1 cellular context compared by ENCODE assay signal in the genomic region with DNA sequence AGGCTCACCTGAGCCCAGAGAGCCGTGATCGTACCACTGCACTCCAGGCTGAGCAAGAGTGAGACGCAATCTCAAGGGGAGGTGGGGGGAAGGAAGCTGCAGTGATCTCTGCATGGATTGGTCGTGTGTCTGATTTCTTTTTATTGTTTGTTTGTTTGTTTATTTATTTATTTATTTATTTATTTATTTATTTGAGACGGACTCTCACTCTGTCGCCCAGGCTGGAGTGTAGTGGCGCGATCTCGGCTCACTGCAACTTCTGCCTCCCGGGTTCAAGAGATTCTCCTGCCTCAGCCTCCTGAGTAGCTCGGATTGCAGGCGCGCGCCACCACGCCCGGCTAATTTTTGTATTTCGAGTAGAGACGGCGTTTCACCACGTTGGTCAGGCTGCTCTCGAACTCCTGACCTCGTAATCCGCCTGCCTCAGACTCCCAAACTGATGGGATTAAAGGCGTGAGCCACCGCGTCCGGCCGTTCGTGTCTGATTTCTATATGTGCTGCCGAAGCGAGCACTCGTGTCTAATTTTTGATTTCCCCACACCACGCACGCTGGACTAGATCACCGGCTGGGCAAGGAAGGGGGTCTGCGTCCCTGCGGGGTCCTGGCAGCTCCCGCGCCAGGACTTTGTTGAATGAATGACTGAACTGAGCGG.
TF ChIP-seq lines count a peak whose summit lies in the region.

No MANE protein-coding gene starts in this region.

TF ChIP-seq in K562, 482 proteins besides CTCF, POLR2A, EP300 and RAD21 (continues in another document):
- 0 out of 2 replicates have a peak, but pooled peaks have one; percentile 20 for TF ChIP-seq SP1 (CRISPR knock-in tag; IDR thresholded peaks at IDR 0.05)
- TF ChIP-seq, protein P1, sequence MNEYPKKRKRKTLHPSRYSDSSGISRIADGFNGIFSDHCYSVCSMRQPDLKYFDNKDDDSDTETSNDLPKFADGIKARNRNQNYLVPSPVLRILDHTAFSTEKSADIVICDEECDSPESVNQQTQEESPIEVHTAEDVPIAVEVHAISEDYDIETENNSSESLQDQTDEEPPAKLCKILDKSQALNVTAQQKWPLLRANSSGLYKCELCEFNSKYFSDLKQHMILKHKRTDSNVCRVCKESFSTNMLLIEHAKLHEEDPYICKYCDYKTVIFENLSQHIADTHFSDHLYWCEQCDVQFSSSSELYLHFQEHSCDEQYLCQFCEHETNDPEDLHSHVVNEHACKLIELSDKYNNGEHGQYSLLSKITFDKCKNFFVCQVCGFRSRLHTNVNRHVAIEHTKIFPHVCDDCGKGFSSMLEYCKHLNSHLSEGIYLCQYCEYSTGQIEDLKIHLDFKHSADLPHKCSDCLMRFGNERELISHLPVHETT (CRISPR knock-in tag; conservative IDR thresholded peaks at IDR 0.05 in 1 of 2, IDR thresholded peaks at IDR 0.05 in 1 of 2), result no peak
- TF ChIP-seq KDM1A (IDR thresholded peaks at IDR 0.05), result 0 out of 4 replicates have a peak, but pooled peaks have one; percentile 18 to 21
- TF ChIP-seq, protein P2, sequence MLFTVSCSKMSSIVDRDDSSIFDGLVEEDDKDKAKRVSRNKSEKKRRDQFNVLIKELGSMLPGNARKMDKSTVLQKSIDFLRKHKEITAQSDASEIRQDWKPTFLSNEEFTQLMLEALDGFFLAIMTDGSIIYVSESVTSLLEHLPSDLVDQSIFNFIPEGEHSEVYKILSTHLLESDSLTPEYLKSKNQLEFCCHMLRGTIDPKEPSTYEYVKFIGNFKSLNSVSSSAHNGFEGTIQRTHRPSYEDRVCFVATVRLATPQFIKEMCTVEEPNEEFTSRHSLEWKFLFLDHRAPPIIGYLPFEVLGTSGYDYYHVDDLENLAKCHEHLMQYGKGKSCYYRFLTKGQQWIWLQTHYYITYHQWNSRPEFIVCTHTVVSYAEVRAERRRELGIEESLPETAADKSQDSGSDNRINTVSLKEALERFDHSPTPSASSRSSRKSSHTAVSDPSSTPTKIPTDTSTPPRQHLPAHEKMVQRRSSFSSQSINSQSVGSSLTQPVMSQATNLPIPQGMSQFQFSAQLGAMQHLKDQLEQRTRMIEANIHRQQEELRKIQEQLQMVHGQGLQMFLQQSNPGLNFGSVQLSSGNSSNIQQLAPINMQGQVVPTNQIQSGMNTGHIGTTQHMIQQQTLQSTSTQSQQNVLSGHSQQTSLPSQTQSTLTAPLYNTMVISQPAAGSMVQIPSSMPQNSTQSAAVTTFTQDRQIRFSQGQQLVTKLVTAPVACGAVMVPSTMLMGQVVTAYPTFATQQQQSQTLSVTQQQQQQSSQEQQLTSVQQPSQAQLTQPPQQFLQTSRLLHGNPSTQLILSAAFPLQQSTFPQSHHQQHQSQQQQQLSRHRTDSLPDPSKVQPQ (CRISPR knock-in tag; IDR thresholded peaks at IDR 0.05; ENCODE audit: borderline replicate concordance), result no peak
- peak; percentile 36; the same call in 1 of the 2 replicates for TF ChIP-seq PHF8 (IDR thresholded peaks at IDR 0.05; ENCODE audit: borderline replicate concordance, low read length)
- no peak for TF ChIP-seq TEAD1 (CRISPR knock-in tag; IDR thresholded peaks at IDR 0.05)
- 0 out of 2 replicates have a peak, but pooled peaks have one; percentile 8 for TF ChIP-seq NFIC (IDR thresholded peaks at IDR 0.05)
- peak; percentile 39 for TF ChIP-seq SAP30 (IDR thresholded peaks at IDR 0.05; ENCODE audit: borderline replicate concordance, insufficient read depth, low read depth, low read length, poor library complexity, severe bottlenecking)
- TF ChIP-seq KDM2B (CRISPR knock-in tag; IDR thresholded peaks at IDR 0.05), result 0 out of 2 replicates have a peak, but pooled peaks have one; percentile 12
- TF ChIP-seq ZBTB7A (IDR thresholded peaks at IDR 0.05; ENCODE audit: borderline replicate concordance, control insufficient read depth, low read depth, low read length), result peak; percentile 97
- TF ChIP-seq, protein P3, sequence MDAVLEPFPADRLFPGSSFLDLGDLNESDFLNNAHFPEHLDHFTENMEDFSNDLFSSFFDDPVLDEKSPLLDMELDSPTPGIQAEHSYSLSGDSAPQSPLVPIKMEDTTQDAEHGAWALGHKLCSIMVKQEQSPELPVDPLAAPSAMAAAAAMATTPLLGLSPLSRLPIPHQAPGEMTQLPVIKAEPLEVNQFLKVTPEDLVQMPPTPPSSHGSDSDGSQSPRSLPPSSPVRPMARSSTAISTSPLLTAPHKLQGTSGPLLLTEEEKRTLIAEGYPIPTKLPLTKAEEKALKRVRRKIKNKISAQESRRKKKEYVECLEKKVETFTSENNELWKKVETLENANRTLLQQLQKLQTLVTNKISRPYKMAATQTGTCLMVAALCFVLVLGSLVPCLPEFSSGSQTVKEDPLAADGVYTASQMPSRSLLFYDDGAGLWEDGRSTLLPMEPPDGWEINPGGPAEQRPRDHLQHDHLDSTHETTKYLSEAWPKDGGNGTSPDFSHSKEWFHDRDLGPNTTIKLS (IDR thresholded peaks at IDR 0.05; ENCODE audit: borderline replicate concordance, low read depth), result 0 out of 2 replicates have a peak, but pooled peaks have one; percentile 13
- peak; percentile 95 for TF ChIP-seq ZNF24 (IDR thresholded peaks at IDR 0.05)
- 0 out of 4 replicates have a peak, but pooled peaks of 1 of the 2 experiments have one; percentile 12 for TF ChIP-seq TRIM24 (IDR thresholded peaks at IDR 0.05)
- TF ChIP-seq, protein P4, sequence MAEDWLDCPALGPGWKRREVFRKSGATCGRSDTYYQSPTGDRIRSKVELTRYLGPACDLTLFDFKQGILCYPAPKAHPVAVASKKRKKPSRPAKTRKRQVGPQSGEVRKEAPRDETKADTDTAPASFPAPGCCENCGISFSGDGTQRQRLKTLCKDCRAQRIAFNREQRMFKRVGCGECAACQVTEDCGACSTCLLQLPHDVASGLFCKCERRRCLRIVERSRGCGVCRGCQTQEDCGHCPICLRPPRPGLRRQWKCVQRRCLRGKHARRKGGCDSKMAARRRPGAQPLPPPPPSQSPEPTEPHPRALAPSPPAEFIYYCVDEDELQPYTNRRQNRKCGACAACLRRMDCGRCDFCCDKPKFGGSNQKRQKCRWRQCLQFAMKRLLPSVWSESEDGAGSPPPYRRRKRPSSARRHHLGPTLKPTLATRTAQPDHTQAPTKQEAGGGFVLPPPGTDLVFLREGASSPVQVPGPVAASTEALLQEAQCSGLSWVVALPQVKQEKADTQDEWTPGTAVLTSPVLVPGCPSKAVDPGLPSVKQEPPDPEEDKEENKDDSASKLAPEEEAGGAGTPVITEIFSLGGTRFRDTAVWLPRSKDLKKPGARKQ (CRISPR knock-in tag; IDR thresholded peaks at IDR 0.05), result 0 out of 2 replicates have a peak, but pooled peaks have one; percentile 19
- TF ChIP-seq HSF4 (CRISPR knock-in tag; IDR thresholded peaks at IDR 0.05; ENCODE audit: borderline replicate concordance), result no peak
- peak; percentile 82 for TF ChIP-seq BCOR (IDR thresholded peaks at IDR 0.05)
- no peak for TF ChIP-seq ZFPM2 (CRISPR knock-in tag; IDR thresholded peaks at IDR 0.05)
- TF ChIP-seq, protein P5, sequence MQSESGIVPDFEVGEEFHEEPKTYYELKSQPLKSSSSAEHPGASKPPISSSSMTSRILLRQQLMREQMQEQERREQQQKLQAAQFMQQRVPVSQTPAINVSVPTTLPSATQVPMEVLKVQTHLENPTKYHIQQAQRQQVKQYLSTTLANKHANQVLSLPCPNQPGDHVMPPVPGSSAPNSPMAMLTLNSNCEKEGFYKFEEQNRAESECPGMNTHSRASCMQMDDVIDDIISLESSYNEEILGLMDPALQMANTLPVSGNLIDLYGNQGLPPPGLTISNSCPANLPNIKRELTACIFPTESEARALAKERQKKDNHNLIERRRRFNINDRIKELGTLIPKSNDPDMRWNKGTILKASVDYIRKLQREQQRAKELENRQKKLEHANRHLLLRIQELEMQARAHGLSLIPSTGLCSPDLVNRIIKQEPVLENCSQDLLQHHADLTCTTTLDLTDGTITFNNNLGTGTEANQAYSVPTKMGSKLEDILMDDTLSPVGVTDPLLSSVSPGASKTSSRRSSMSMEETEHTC (IDR thresholded peaks at IDR 0.05), result 0 out of 2 replicates have a peak, but pooled peaks have one; percentile 10
- 0 out of 2 replicates have a peak, but pooled peaks have one; percentile 20 for TF ChIP-seq SMARCA4 (IDR thresholded peaks at IDR 0.05)
- TF ChIP-seq, protein P6, sequence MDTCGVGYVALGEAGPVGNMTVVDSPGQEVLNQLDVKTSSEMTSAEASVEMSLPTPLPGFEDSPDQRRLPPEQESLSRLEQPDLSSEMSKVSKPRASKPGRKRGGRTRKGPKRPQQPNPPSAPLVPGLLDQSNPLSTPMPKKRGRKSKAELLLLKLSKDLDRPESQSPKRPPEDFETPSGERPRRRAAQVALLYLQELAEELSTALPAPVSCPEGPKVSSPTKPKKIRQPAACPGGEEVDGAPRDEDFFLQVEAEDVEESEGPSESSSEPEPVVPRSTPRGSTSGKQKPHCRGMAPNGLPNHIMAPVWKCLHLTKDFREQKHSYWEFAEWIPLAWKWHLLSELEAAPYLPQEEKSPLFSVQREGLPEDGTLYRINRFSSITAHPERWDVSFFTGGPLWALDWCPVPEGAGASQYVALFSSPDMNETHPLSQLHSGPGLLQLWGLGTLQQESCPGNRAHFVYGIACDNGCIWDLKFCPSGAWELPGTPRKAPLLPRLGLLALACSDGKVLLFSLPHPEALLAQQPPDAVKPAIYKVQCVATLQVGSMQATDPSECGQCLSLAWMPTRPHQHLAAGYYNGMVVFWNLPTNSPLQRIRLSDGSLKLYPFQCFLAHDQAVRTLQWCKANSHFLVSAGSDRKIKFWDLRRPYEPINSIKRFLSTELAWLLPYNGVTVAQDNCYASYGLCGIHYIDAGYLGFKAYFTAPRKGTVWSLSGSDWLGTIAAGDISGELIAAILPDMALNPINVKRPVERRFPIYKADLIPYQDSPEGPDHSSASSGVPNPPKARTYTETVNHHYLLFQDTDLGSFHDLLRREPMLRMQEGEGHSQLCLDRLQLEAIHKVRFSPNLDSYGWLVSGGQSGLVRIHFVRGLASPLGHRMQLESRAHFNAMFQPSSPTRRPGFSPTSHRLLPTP (IDR thresholded peaks at IDR 0.05; ENCODE audit: borderline replicate concordance, extremely low read depth, insufficient read length), result peak; percentile 35
- TF ChIP-seq, protein P7, sequence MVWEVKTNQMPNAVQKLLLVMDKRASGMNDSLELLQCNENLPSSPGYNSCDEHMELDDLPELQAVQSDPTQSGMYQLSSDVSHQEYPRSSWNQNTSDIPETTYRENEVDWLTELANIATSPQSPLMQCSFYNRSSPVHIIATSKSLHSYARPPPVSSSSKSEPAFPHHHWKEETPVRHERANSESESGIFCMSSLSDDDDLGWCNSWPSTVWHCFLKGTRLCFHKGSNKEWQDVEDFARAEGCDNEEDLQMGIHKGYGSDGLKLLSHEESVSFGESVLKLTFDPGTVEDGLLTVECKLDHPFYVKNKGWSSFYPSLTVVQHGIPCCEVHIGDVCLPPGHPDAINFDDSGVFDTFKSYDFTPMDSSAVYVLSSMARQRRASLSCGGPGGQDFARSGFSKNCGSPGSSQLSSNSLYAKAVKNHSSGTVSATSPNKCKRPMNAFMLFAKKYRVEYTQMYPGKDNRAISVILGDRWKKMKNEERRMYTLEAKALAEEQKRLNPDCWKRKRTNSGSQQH (CRISPR knock-in tag; IDR thresholded peaks at IDR 0.05), result peak; percentile 93
- TF ChIP-seq, protein P8, sequence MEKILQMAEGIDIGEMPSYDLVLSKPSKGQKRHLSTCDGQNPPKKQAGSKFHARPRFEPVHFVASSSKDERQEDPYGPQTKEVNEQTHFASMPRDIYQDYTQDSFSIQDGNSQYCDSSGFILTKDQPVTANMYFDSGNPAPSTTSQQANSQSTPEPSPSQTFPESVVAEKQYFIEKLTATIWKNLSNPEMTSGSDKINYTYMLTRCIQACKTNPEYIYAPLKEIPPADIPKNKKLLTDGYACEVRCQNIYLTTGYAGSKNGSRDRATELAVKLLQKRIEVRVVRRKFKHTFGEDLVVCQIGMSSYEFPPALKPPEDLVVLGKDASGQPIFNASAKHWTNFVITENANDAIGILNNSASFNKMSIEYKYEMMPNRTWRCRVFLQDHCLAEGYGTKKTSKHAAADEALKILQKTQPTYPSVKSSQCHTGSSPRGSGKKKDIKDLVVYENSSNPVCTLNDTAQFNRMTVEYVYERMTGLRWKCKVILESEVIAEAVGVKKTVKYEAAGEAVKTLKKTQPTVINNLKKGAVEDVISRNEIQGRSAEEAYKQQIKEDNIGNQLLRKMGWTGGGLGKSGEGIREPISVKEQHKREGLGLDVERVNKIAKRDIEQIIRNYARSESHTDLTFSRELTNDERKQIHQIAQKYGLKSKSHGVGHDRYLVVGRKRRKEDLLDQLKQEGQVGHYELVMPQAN (IDR thresholded peaks at IDR 0.05; ENCODE audit: borderline replicate concordance), result peak; percentile 30; the same call in 1 of the 2 replicates
- TF ChIP-seq, protein P9, sequence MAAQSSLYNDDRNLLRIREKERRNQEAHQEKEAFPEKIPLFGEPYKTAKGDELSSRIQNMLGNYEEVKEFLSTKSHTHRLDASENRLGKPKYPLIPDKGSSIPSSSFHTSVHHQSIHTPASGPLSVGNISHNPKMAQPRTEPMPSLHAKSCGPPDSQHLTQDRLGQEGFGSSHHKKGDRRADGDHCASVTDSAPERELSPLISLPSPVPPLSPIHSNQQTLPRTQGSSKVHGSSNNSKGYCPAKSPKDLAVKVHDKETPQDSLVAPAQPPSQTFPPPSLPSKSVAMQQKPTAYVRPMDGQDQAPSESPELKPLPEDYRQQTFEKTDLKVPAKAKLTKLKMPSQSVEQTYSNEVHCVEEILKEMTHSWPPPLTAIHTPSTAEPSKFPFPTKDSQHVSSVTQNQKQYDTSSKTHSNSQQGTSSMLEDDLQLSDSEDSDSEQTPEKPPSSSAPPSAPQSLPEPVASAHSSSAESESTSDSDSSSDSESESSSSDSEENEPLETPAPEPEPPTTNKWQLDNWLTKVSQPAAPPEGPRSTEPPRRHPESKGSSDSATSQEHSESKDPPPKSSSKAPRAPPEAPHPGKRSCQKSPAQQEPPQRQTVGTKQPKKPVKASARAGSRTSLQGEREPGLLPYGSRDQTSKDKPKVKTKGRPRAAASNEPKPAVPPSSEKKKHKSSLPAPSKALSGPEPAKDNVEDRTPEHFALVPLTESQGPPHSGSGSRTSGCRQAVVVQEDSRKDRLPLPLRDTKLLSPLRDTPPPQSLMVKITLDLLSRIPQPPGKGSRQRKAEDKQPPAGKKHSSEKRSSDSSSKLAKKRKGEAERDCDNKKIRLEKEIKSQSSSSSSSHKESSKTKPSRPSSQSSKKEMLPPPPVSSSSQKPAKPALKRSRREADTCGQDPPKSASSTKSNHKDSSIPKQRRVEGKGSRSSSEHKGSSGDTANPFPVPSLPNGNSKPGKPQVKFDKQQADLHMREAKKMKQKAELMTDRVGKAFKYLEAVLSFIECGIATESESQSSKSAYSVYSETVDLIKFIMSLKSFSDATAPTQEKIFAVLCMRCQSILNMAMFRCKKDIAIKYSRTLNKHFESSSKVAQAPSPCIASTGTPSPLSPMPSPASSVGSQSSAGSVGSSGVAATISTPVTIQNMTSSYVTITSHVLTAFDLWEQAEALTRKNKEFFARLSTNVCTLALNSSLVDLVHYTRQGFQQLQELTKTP (IDR thresholded peaks at IDR 0.05; ENCODE audit: low read depth in 1 of 2, partially characterized antibody in 2 of 2), result peak in 1 of 2 experiments; percentile 55
- 0 out of 2 replicates have a peak, but pooled peaks have one; percentile 15 for TF ChIP-seq SMARCA5 (IDR thresholded peaks at IDR 0.05)
- TF ChIP-seq ZNF324 (CRISPR knock-in tag; IDR thresholded peaks at IDR 0.05), result no peak
- peak; percentile 50; the same call in 1 of the 2 replicates for TF ChIP-seq GTF2E2 (tag; IDR thresholded peaks at IDR 0.05)
- 0 out of 2 replicates have a peak, but pooled peaks have one; percentile 26 for TF ChIP-seq ZNF263 (CRISPR knock-in tag; IDR thresholded peaks at IDR 0.05; ENCODE audit: borderline replicate concordance)
